ENCODE assay signal across 17 cellular contexts in genomic region chr16:27441998-27442397, GRCh38. TPM values are rescaled to one million over a fixed set of nuclear protein-coding genes. Genes with fewer than 3 reads are reported as not detected.
DNase-seq lines count a peak whose midpoint lies in the region; ATAC-seq and TF ChIP-seq lines count a peak whose summit lies in the region.
"Had no signal": no experiment of that assay in that cellular context is flagged by ENCODE, and none has a peak within 500 bp of the region (broad histone marks: within the 10 kb centered on the region; RNA-seq: fewer than 3 reads in every experiment).

No MANE protein-coding gene starts in this region.

- peak; percentile 16 for DNase-seq in activated T-cell treated with anti-CD3 and anti-CD28 coated beads, Interleukin-2, amount 50 U/mL, for 24 hours
- DNase-seq in activated T-cell treated with anti-CD3 and anti-CD28 coated beads, Interleukin-2, amount 50 U/mL, for 4 hours, result no peak
- DNase-seq in RWPE2 (ENCODE audit: low spot score) (peak; percentile 7), immature natural killer cell (no peak), suprapubic skin (ENCODE audit: low spot score in 2 of 2) (peak; percentile 3 to 11), SK-N-DZ (ENCODE audit: low spot score) (no peak), SIG-M5 treated with dmso at 0.1 percent for 504 hours (lab: John Stamatoyannopoulos, UW; ENCODE audit: unreplicated experiment) (no peak)
- no peak for DNase-seq in activated CD4-positive, alpha-beta T cell treated with anti-CD3 and anti-CD28 coated beads for 4 hours
- DNase-seq: DND-41; Kasumi-1; MM.1S; NCI-H1092 treated with DMSO at 0.1 percent for 48 hours; NCI-H69; NK-92 treated with Interleukin-12 subunit alpha and Interleukin-12 subunit beta, amount 100 ng/mL, for 24 hours; SHP77 treated with DMSO at 0.1 percent for 48 hours had no signal

- no peak overlapping the region for H3K27ac ChIP-seq in RWPE2 (ENCODE audit: poor library complexity, severe bottlenecking)
- no peak overlapping the region for H3K27ac ChIP-seq in suprapubic skin
- H3K27ac ChIP-seq: BLaER1 had no signal

- no peak for ATAC-seq in activated T-cell treated with anti-CD3 and anti-CD28 coated beads, Interleukin-2, amount 50 U/mL, for 4 hours
- ATAC-seq in RWPE2 (ENCODE audit: low read depth), result no peak

- no peaks in the 10 kb centered on the region for H3K9me3 Mint-ChIP-seq in activated T-cell treated with anti-CD3 and anti-CD28 coated beads, Interleukin-2, amount 50 U/mL, for 24 hours
- no peaks in the 10 kb centered on the region for H3K9me3 Mint-ChIP-seq in activated T-cell treated with anti-CD3 and anti-CD28 coated beads, Interleukin-2, amount 50 U/mL, for 4 hours
- H3K9me3 Mint-ChIP-seq in immature natural killer cell, result no peaks in the 10 kb centered on the region
- H3K9me3 Mint-ChIP-seq: IgD-negative memory B cell had no signal

- no peak overlapping the region for H3K4me3 Mint-ChIP-seq in activated T-cell treated with anti-CD3 and anti-CD28 coated beads, Interleukin-2, amount 50 U/mL, for 24 hours
- H3K4me3 Mint-ChIP-seq in activated T-cell treated with anti-CD3 and anti-CD28 coated beads, Interleukin-2, amount 50 U/mL, for 4 hours, result no peak overlapping the region
- no peak overlapping the region for H3K4me3 Mint-ChIP-seq in immature natural killer cell
- H3K4me3 Mint-ChIP-seq: IgD-negative memory B cell had no signal

- H3K36me3 ChIP-seq in RWPE2 (ENCODE audit: low read depth) (no peaks in the 10 kb centered on the region), suprapubic skin (no peaks in the 10 kb centered on the region)

- H3K9me3 ChIP-seq in RWPE2 (ENCODE audit: severe bottlenecking) (peaks cover 3% of the 10 kb centered on the region), suprapubic skin (no peaks in the 10 kb centered on the region)

- no peak overlapping the region for H3K27ac Mint-ChIP-seq in activated T-cell treated with anti-CD3 and anti-CD28 coated beads, Interleukin-2, amount 50 U/mL, for 24 hours
- H3K27ac Mint-ChIP-seq in immature natural killer cell, result peak overlapping the region in 4 of 6 donors; percentile 11 to 76 (median 26)

- H3K27me3 Mint-ChIP-seq in activated T-cell treated with anti-CD3 and anti-CD28 coated beads, Interleukin-2, amount 50 U/mL, for 24 hours, result no peaks in the 10 kb centered on the region
- H3K27me3 Mint-ChIP-seq in activated T-cell treated with anti-CD3 and anti-CD28 coated beads, Interleukin-2, amount 50 U/mL, for 4 hours (ENCODE audit: low read depth), result no peaks in the 10 kb centered on the region
- peaks cover 8 to 9% (median 9%) of the 10 kb centered on the region in 3 donors for H3K27me3 Mint-ChIP-seq in immature natural killer cell (ENCODE audit: low read depth in 3 of 3)

- H3K4me1 Mint-ChIP-seq in activated T-cell treated with anti-CD3 and anti-CD28 coated beads, Interleukin-2, amount 50 U/mL, for 24 hours (ENCODE audit: low read depth), result peaks cover 52% of the 10 kb centered on the region
- H3K4me1 Mint-ChIP-seq in activated T-cell treated with anti-CD3 and anti-CD28 coated beads, Interleukin-2, amount 50 U/mL, for 4 hours (ENCODE audit: low read depth), result peaks cover 26% of the 10 kb centered on the region
- H3K4me1 Mint-ChIP-seq in immature natural killer cell, result peaks cover 53 to 58% of the 10 kb centered on the region in 2 donors

- TF ChIP-seq CTCF in RWPE2 (IDR thresholded peaks at IDR 0.05; ENCODE audit: poor library complexity, severe bottlenecking), result no peak
- TF ChIP-seq CTCF in suprapubic skin (IDR thresholded peaks at IDR 0.05), result no peak

- no peak for TF ChIP-seq POLR2A in suprapubic skin (IDR thresholded peaks at IDR 0.05)

- peaks cover 99% of the 10 kb centered on the region for H3K36me3 Mint-ChIP-seq in activated T-cell treated with anti-CD3 and anti-CD28 coated beads, Interleukin-2, amount 50 U/mL, for 24 hours (ENCODE audit: low read depth)
- H3K36me3 Mint-ChIP-seq in activated T-cell treated with anti-CD3 and anti-CD28 coated beads, Interleukin-2, amount 50 U/mL, for 4 hours (ENCODE audit: insufficient read depth), result peaks cover 60% of the 10 kb centered on the region
- peaks cover 30 to 69% (median 39%) of the 10 kb centered on the region in 3 donors for H3K36me3 Mint-ChIP-seq in immature natural killer cell

- H3K27me3 ChIP-seq in RWPE2 (ENCODE audit: insufficient read depth, poor library complexity, severe bottlenecking) (no peaks in the 10 kb centered on the region), suprapubic skin (no peaks in the 10 kb centered on the region)
- H3K27me3 ChIP-seq: BLaER1 had no signal

- no peaks in the 10 kb centered on the region for H3K4me1 ChIP-seq in RWPE2 (ENCODE audit: insufficient read depth, poor library complexity, severe bottlenecking)
- H3K4me1 ChIP-seq in suprapubic skin, result no peaks in the 10 kb centered on the region

- H3K4me3 ChIP-seq in RWPE2 (ENCODE audit: severe bottlenecking), result no peak overlapping the region
- no peak overlapping the region for H3K4me3 ChIP-seq in suprapubic skin
- H3K4me3 ChIP-seq: BLaER1 had no signal

- 91% methylated on average over 8 of the region's 8 CpGs for WGBS in suprapubic skin

- TF ChIP-seq EP300 in suprapubic skin (IDR thresholded peaks at IDR 0.05), result no peak

RNA-seq across cellular contexts. Expression of gene IL21R, which starts 40.0 kb away (rescaled TPM):
- total RNA-seq in activated T-cell treated with anti-CD3 and anti-CD28 coated beads, Interleukin-2, amount 50 U/mL, for 4 hours, result 10 to 100 TPM; 90.7 to 94.9 (median 91.4) TPM
- polyA plus RNA-seq in immature natural killer cell, result 10 to 100 TPM; 27.5 to 59.7 (median 49.6) TPM
- total RNA-seq in suprapubic skin, result 1 to 10 TPM in 1 of 4 donors, under 1 TPM in 3; 0.08 to 1.2 (median 0.23) TPM
- 1.5 and 1.6 TPM in 2 replicates for polyA plus RNA-seq in SK-N-DZ (2014; cell fraction: cytosol; rRNA removed)
- 0.69 and 0.82 TPM in 2 replicates for polyA plus RNA-seq in SK-N-DZ (2014; cell fraction: nucleus; rRNA removed)

Comparison
In these comparisons a context has a peak if more than half of its experiments do, and no peak if none do; other contexts are left out.
1. DNase-seq: peak in activated T-cell treated with anti-CD3 and anti-CD28 coated beads, Interleukin-2, amount 50 U/mL, for 24 hours (single experiment), RWPE2 (single experiment) and suprapubic skin (2 of 2); none in activated T-cell treated with anti-CD3 and anti-CD28 coated beads, Interleukin-2, amount 50 U/mL, for 4 hours (single experiment), immature natural killer cell (0 of 3), SK-N-DZ (single experiment), activated CD4-positive, alpha-beta T cell treated with anti-CD3 and anti-CD28 coated beads for 4 hours (0 of 2) and SIG-M5 treated with dmso at 0.1 percent for 504 hours (single experiment).
2. RNA of gene IL21R, which starts 40.0 kb away (total RNA-seq): 90.7 to 94.9 TPM in activated T-cell treated with anti-CD3 and anti-CD28 coated beads, Interleukin-2, amount 50 U/mL, for 4 hours; 0.08 to 1.2 TPM in suprapubic skin; every median in the first group is over 10 times any median in the second.